23 cellular contexts compared by ENCODE assay signal in genomic region chr13:68938639-68939038, GRCh38.
A peak's percentile ranks its signal among the peaks of the same experiment; 100 is the strongest.
DNase-seq lines count a peak whose midpoint lies in the region; ATAC-seq, FAIRE-seq and TF ChIP-seq lines count a peak whose summit lies in the region.
"Had no signal": no experiment of that assay in that cellular context is flagged by ENCODE, and none has a peak within 500 bp of the region (broad histone marks: within the 10 kb centered on the region; RNA-seq: fewer than 3 reads in every experiment).

No MANE protein-coding gene starts in this region.

- DNase-seq in HepG2 (ENCODE audit: low spot score), result no peak
- DNase-seq in right lobe of liver, result no peak
- DNase-seq in Karpas-422, result no peak
- no peak for DNase-seq in nephron progenitor cell
- no peak for DNase-seq in trophoblast cell
- DNase-seq in NCI-H345 (lab: John Stamatoyannopoulos, UW), result no peak
- no peak for DNase-seq in NCI-H774 (lab: John Stamatoyannopoulos, UW)
- DNase-seq: ACHN; AML-193; BE2C; Caco-2; CD8-positive, alpha-beta T cell; DMS153; DND-41; GM23248 had no signal

- H3K27me3 Mint-ChIP-seq in nephron progenitor cell (ENCODE audit: low read depth, poor library complexity), result no peaks in the 10 kb centered on the region

- no peaks in the 10 kb centered on the region for H3K36me3 Mint-ChIP-seq in nephron progenitor cell (ENCODE audit: low read depth)
- H3K36me3 Mint-ChIP-seq: CD14-positive monocyte; CD8-positive, alpha-beta T cell had no signal

- H3K27ac Mint-ChIP-seq in nephron progenitor cell, result peak overlapping the region; percentile 87
- H3K27ac Mint-ChIP-seq: CD14-positive monocyte; CD8-positive, alpha-beta T cell had no signal

- peaks cover 11% of the 10 kb centered on the region for H3K4me1 Mint-ChIP-seq in nephron progenitor cell
- H3K4me1 Mint-ChIP-seq: CD14-positive monocyte had no signal

- no peak overlapping the region for H3K23ac ChIP-seq in trophoblast cell (ENCODE audit: low read length)

- H4K12ac ChIP-seq in trophoblast cell (ENCODE audit: low read depth, low read length), result no peak overlapping the region

- H3K27me3 ChIP-seq in HepG2 (ENCODE audit: control insufficient read depth in 1 of 2, insufficient read depth in 2 of 2, low read length in 2 of 2) (no peaks in the 10 kb centered on the region), right lobe of liver (no peaks in the 10 kb centered on the region), Karpas-422 (ENCODE audit: low read length) (no peaks in the 10 kb centered on the region), trophoblast cell (ENCODE audit: insufficient read depth, low read length) (no peaks in the 10 kb centered on the region)
- H3K27me3 ChIP-seq: BE2C; BLaER1 treated with 17β-estradiol and CSF1 and Interleukin-3, amounts not matched to agents 10 nM and 100 nM had no signal

- H4K91ac ChIP-seq in trophoblast cell (ENCODE audit: low read depth, low read length), result no peak overlapping the region

- no peak for TF ChIP-seq EP300 in HepG2 (IDR thresholded peaks at IDR 0.05; ENCODE audit: low read depth in 2 of 2, low read length in 2 of 2)
- no peak for TF ChIP-seq EP300 in HepG2 (CRISPR knock-in tag; IDR thresholded peaks at IDR 0.05; ENCODE audit: borderline replicate concordance)

- no peak overlapping the region for H2AFZ ChIP-seq in HepG2 (ENCODE audit: low read length)
- peak overlapping the region; percentile 94 for H2AFZ ChIP-seq in Karpas-422 (ENCODE audit: low read length)
- H2AFZ ChIP-seq in trophoblast cell (ENCODE audit: insufficient read depth, low read length, poor library complexity), result no peak overlapping the region
- H2AFZ ChIP-seq: GM23248 had no signal

- no peak overlapping the region for H3K9ac ChIP-seq in HepG2 (ENCODE audit: insufficient read depth, low read depth, low read length)
- H3K9ac ChIP-seq in Karpas-422 (ENCODE audit: low read length), result no peak overlapping the region
- no peak overlapping the region for H3K9ac ChIP-seq in trophoblast cell (ENCODE audit: low read length)
- H3K9ac ChIP-seq: BLaER1 treated with 17β-estradiol and CSF1 and Interleukin-3, amounts not matched to agents 10 nM and 100 nM; GM23248 had no signal

- no peak overlapping the region for H3K14ac ChIP-seq in trophoblast cell (ENCODE audit: low read length)

- no peak overlapping the region for H4K8ac ChIP-seq in trophoblast cell (ENCODE audit: low read depth, low read length)

- 23% methylated on average over 5 of the region's 5 CpGs for WGBS in HepG2 (ENCODE audit: low lambda C conversion rate)
- 58% methylated on average over 5 of the region's 5 CpGs for WGBS in right lobe of liver (ENCODE audit: insufficient coverage, low coverage, low lambda C conversion rate, missing lambda C conversion rate)
- WGBS in trophoblast cell (ENCODE audit: extremely low coverage, insufficient coverage, insufficient read length), result no CpG with 5 or more reads among the region's 5 CpGs

- H3K4me1 ChIP-seq in HepG2 (ENCODE audit: insufficient read depth, low read length), result no peaks in the 10 kb centered on the region
- no peaks in the 10 kb centered on the region for H3K4me1 ChIP-seq in right lobe of liver
- no peaks in the 10 kb centered on the region for H3K4me1 ChIP-seq in Karpas-422 (ENCODE audit: low read length)
- H3K4me1 ChIP-seq in trophoblast cell (ENCODE audit: control insufficient read depth in 1 of 2, insufficient read depth in 2 of 2, low read length in 2 of 2), result peaks cover 0 to 2% of the 10 kb centered on the region in 2 experiments
- H3K4me1 ChIP-seq: BE2C; BLaER1 treated with 17β-estradiol and CSF1 and Interleukin-3, amounts not matched to agents 10 nM and 100 nM; Caco-2; HAP-1 had no signal

- TF ChIP-seq POLR2A in HepG2 (IDR thresholded peaks at IDR 0.05; ENCODE audit: insufficient read depth in 1 of 2, low read depth in 2 of 2, low read length in 2 of 2) (no peak), right lobe of liver (IDR thresholded peaks at IDR 0.05) (no peak)

- no peak overlapping the region for H3K18ac ChIP-seq in trophoblast cell (ENCODE audit: low read length)

- no peak for FAIRE-seq in HepG2 (lab: Jason Lieb, UNC)
- FAIRE-seq: G401.6, GM12892, GM19239 had no signal

- H4K20me1 ChIP-seq in HepG2 (ENCODE audit: insufficient read depth, low read length), result no peaks in the 10 kb centered on the region
- H4K20me1 ChIP-seq in Karpas-422 (ENCODE audit: insufficient read depth, low read depth, low read length), result no peaks in the 10 kb centered on the region
- H4K20me1 ChIP-seq: BLaER1 treated with 17β-estradiol and CSF1 and Interleukin-3, amounts not matched to agents 10 nM and 100 nM had no signal

- H3K9me3 ChIP-seq in HepG2 (ENCODE audit: low read length) (no peaks in the 10 kb centered on the region), right lobe of liver (no peaks in the 10 kb centered on the region), Karpas-422 (ENCODE audit: low read length) (0 out of 2 replicates have a peak, but pooled peaks cover 6% of the 10 kb centered on the region), trophoblast cell (ENCODE audit: insufficient read depth, low read depth, low read length) (no peaks in the 10 kb centered on the region)
- H3K9me3 ChIP-seq: BE2C; BLaER1 treated with 17β-estradiol and CSF1 and Interleukin-3, amounts not matched to agents 10 nM and 100 nM; Caco-2; HAP-1 had no signal

- H2BK120ac ChIP-seq in trophoblast cell (ENCODE audit: insufficient read depth, low read length, poor library complexity), result no peak overlapping the region

- no peak for TF ChIP-seq RAD21 in HepG2 (CRISPR knock-in tag; IDR thresholded peaks at IDR 0.05)

- no TSS peak for BruUV-seq in HepG2 (replicated peaks; lab: Mats Ljungman, UMichigan)

- H3K4me2 ChIP-seq in HepG2 (ENCODE audit: low read depth, low read length) (no peak overlapping the region), Karpas-422 (ENCODE audit: low read depth, low read length, poor library complexity, severe bottlenecking) (no peak overlapping the region), trophoblast cell (ENCODE audit: low read length) (no peak overlapping the region)
- H3K4me2 ChIP-seq: BLaER1 treated with 17β-estradiol and CSF1 and Interleukin-3, amounts not matched to agents 10 nM and 100 nM had no signal

- H3K9me2 ChIP-seq in Karpas-422 (replicated peaks; ENCODE audit: insufficient read depth, low read length), result no peaks in the 10 kb centered on the region

- no peak overlapping the region for H3K4me3 ChIP-seq in HepG2 (replicated peaks in 1 of 3; ENCODE audit: insufficient read depth in 1 of 3, low read depth in 2 of 3, low read length in 3 of 3)
- no peak overlapping the region for H3K4me3 ChIP-seq in right lobe of liver
- no peak overlapping the region for H3K4me3 ChIP-seq in Karpas-422 (ENCODE audit: low read length)
- no peak overlapping the region for H3K4me3 ChIP-seq in trophoblast cell (ENCODE audit: low read depth, low read length)
- H3K4me3 ChIP-seq: BLaER1 treated with 17β-estradiol and CSF1 and Interleukin-3, amounts not matched to agents 10 nM and 100 nM; GM23248; HAP-1 had no signal

- no peak overlapping the region for H2BK12ac ChIP-seq in trophoblast cell (ENCODE audit: low read length)

- no peak for TF ChIP-seq CTCF in HepG2 (CRISPR knock-in tag; IDR thresholded peaks at IDR 0.05)
- no peak for TF ChIP-seq CTCF in right lobe of liver (IDR thresholded peaks at IDR 0.05)
- no peak for TF ChIP-seq CTCF in nephron progenitor cell (IDR thresholded peaks at IDR 0.05)

- no peak overlapping the region for H2BK5ac ChIP-seq in trophoblast cell (ENCODE audit: low read depth, low read length, poor library complexity)

- POLR2A ChIA-PET in HepG2 (lab: Yijun Ruan, JAX), result no interaction called here

- H3K79me2 ChIP-seq in HepG2 (ENCODE audit: insufficient read depth, low read length) (no peaks in the 10 kb centered on the region), Karpas-422 (ENCODE audit: low read length) (no peaks in the 10 kb centered on the region), trophoblast cell (ENCODE audit: control insufficient read depth, insufficient read depth, low read length, poor library complexity) (no peaks in the 10 kb centered on the region)

- no peaks in the 10 kb centered on the region for H3K79me1 ChIP-seq in trophoblast cell (ENCODE audit: low read length)

- H3K36me3 ChIP-seq in HepG2 (replicated peaks in 1 of 2; ENCODE audit: control insufficient read depth in 1 of 2, insufficient read depth in 2 of 2, low read length in 2 of 2), result no peaks in the 10 kb centered on the region
- no peaks in the 10 kb centered on the region for H3K36me3 ChIP-seq in right lobe of liver
- H3K36me3 ChIP-seq in Karpas-422 (ENCODE audit: insufficient read depth, low read length), result no peaks in the 10 kb centered on the region
- H3K36me3 ChIP-seq in trophoblast cell (ENCODE audit: control insufficient read depth in 1 of 2, insufficient read depth in 2 of 2, low read length in 2 of 2), result no peaks in the 10 kb centered on the region
- H3K36me3 ChIP-seq: BE2C; BLaER1 treated with 17β-estradiol and CSF1 and Interleukin-3, amounts not matched to agents 10 nM and 100 nM; HAP-1 had no signal

- H3K4ac ChIP-seq in trophoblast cell (ENCODE audit: low read depth, low read length), result no peak overlapping the region

- H3K27ac ChIP-seq in HepG2 (ENCODE audit: extremely low read length, insufficient read depth, low read length), result no peak overlapping the region
- H3K27ac ChIP-seq in right lobe of liver, result no peak overlapping the region
- no peak overlapping the region for H3K27ac ChIP-seq in Karpas-422 (ENCODE audit: low read length)
- peak overlapping the region; percentile 17 for H3K27ac ChIP-seq in trophoblast cell (ENCODE audit: low read depth, low read length)
- H3K27ac ChIP-seq: 22Rv1; BLaER1 treated with 17β-estradiol and CSF1 and Interleukin-3, amounts not matched to agents 10 nM and 100 nM; GM23248 had no signal

- no peak overlapping the region for H3K4me3 Mint-ChIP-seq in nephron progenitor cell
- H3K4me3 Mint-ChIP-seq: CD14-positive monocyte; CD8-positive, alpha-beta T cell had no signal

- CTCF ChIA-PET in HepG2 (lab: Yijun Ruan, JAX; ENCODE audit: low intra/inter-chr PET ratio, low total read pairs), result no interaction called here

- peaks cover 3% of the 10 kb centered on the region for H3K9me3 Mint-ChIP-seq in nephron progenitor cell

- in situ Hi-C loops in HepG2 (cut with HindIII; ENCODE audit: extremely low pct_ligation_motif_present, low pct_unique_long_range_greater_than_20kb), result no loop called here

- ATAC-seq in HepG2 (no peak), right lobe of liver (no peak), GM18873 (IDR thresholded peaks at IDR 0.05; ENCODE audit: low FRiP score, unreplicated experiment) (no peak)
- ATAC-seq: CD8-positive, alpha-beta T cell had no signal

- no peak overlapping the region for H2AK5ac ChIP-seq in trophoblast cell (ENCODE audit: low read length)

- intact Hi-C loops in HepG2 (cut with micrococcal nuclease; ENCODE audit: unreplicated experiment) (no loop called here), right lobe of liver (cut with DNase I) (no loop called here)

TF ChIP-seq in HepG2, 621 proteins besides CTCF, POLR2A, EP300 and RAD21 (continues in another document):
- TF ChIP-seq MAFK (conservative IDR thresholded peaks at IDR 0.05 in 1 of 2, IDR thresholded peaks at IDR 0.05 in 1 of 2; ENCODE audit: low read length in 2 of 2), result peak; percentile 75 to 89
